8 cellular contexts compared by ENCODE assay signal in genomic region chr14:77457522-77458248, GRCh38. TPM values are rescaled to one million over a fixed set of nuclear protein-coding genes. Genes with fewer than 3 reads are reported as not detected.
DNase-seq lines count a peak whose midpoint lies in the region; ATAC-seq and TF ChIP-seq lines count a peak whose summit lies in the region.

AHSA1 (plus strand) TSS chr14:77458093; CDS start chr14:77458190, 97 bp downstream.
VIPAS39 (minus strand) TSS chr14:77457601; CDS start chr14:77454102, 3,499 bp downstream.

- H3K79me2 ChIP-seq in osteoblast (ENCODE audit: insufficient read depth, low read length) = peaks cover 65% of the 10 kb centered on the region

- no peaks in the 10 kb centered on the region for H3K9me3 ChIP-seq in osteoblast (ENCODE audit: low read depth, low read length)
- no peaks in the 10 kb centered on the region for H3K9me3 ChIP-seq in thoracic aorta

- peak; percentile 91 for ATAC-seq in HG02623 (IDR thresholded peaks at IDR 0.05; ENCODE audit: unreplicated experiment)
- peak; percentile 97 for ATAC-seq in thoracic aorta (ENCODE audit: insufficient number of reproducible peaks, low FRiP score, low read depth)

- H3K27me3 Mint-ChIP-seq in activated naive CD8-positive, alpha-beta T cell = no peaks in the 10 kb centered on the region
- H3K27me3 Mint-ChIP-seq in glutamatergic neuron (ENCODE audit: unreplicated experiment) = peaks cover 2% of the 10 kb centered on the region

- TF ChIP-seq CTCF in GM10248 (IDR thresholded peaks at IDR 0.05; ENCODE audit: control extremely low read depth, extremely low read depth, low read depth, missing control alignments) (no peak), glutamatergic neuron (IDR thresholded peaks at IDR 0.05; ENCODE audit: partially characterized antibody, unreplicated experiment) (no peak), osteoblast (IDR thresholded peaks at IDR 0.05; ENCODE audit: extremely low read depth, low read depth, low read length) (no peak), thoracic aorta (IDR thresholded peaks at IDR 0.05) (no peak)

- POLR2A ChIA-PET in GM10248 (lab: Yijun Ruan, JAX) = interaction anchor here (0.5 to 2.1 kb wide), 8 partner anchors 8 to 1241 kb away, joined by 3 to 12 read pairs (median 4); partner anchors contain the start of genes GSTZ1 and POMT2

- H3K27ac Mint-ChIP-seq in activated naive CD8-positive, alpha-beta T cell = peak within 1 kb of the TSS; percentile 100
- peak within 1 kb of the TSS; percentile 100 for H3K27ac Mint-ChIP-seq in glutamatergic neuron (ENCODE audit: unreplicated experiment)

- peaks cover 43% of the 10 kb centered on the region for H3K4me1 Mint-ChIP-seq in activated naive CD8-positive, alpha-beta T cell (ENCODE audit: low read depth)
- peaks cover 13% of the 10 kb centered on the region for H3K4me1 Mint-ChIP-seq in glutamatergic neuron (ENCODE audit: low read depth, unreplicated experiment)

- CTCF ChIA-PET in GM10248 (lab: Yijun Ruan, JAX) = interaction anchor here (1.0 to 3.8 kb wide), 7 partner anchors 15 to 94 kb away, joined by 3 to 61 read pairs (median 6); no protein-coding TSS in a partner anchor

- H3K36me3 ChIP-seq in osteoblast (ENCODE audit: insufficient read depth, low read length) = peaks cover 34% of the 10 kb centered on the region
- peaks cover 22% of the 10 kb centered on the region for H3K36me3 ChIP-seq in thoracic aorta

- H3K4me3 ChIP-seq in osteoblast (ENCODE audit: insufficient read depth, low read length) = peak within 1 kb of the TSS; percentile 85
- peak within 1 kb of the TSS; percentile 82 for H3K4me3 ChIP-seq in thoracic aorta

- peaks cover 22% of the 10 kb centered on the region for H3K36me3 Mint-ChIP-seq in activated naive CD8-positive, alpha-beta T cell
- no peaks in the 10 kb centered on the region for H3K36me3 Mint-ChIP-seq in glutamatergic neuron (ENCODE audit: unreplicated experiment)

- no peaks in the 10 kb centered on the region for H3K9me3 Mint-ChIP-seq in activated naive CD8-positive, alpha-beta T cell (ENCODE audit: low read depth)
- peaks cover 5% of the 10 kb centered on the region for H3K9me3 Mint-ChIP-seq in glutamatergic neuron (ENCODE audit: unreplicated experiment)

- peaks cover 20% of the 10 kb centered on the region for H3K4me1 ChIP-seq in osteoblast (ENCODE audit: insufficient read depth, low read length)
- peaks cover 7 to 30% of the 10 kb centered on the region in 2 donors for H3K4me1 ChIP-seq in thoracic aorta (ENCODE audit: control insufficient read depth in 1 of 2, low read depth in 2 of 2)

- peak within 1 kb of the TSS; percentile 94 for H2AFZ ChIP-seq in osteoblast (ENCODE audit: low read length)

- H3K27ac ChIP-seq in osteoblast (ENCODE audit: low read depth, low read length) = peak within 1 kb of the TSS; percentile 82
- peak within 1 kb of the TSS; percentile 88 to 95 for H3K27ac ChIP-seq in thoracic aorta

- peak within 1 kb of the TSS; percentile 97 for H3K4me2 ChIP-seq in osteoblast (ENCODE audit: insufficient read depth, low read length)

- H3K4me3 Mint-ChIP-seq in activated naive CD8-positive, alpha-beta T cell = peak within 1 kb of the TSS; percentile 100
- H3K4me3 Mint-ChIP-seq in glutamatergic neuron (ENCODE audit: unreplicated experiment) = peak within 1 kb of the TSS; percentile 100

- H3K27me3 ChIP-seq in osteoblast (ENCODE audit: insufficient read depth, low read length) (no peaks in the 10 kb centered on the region), thoracic aorta (replicated peaks; ENCODE audit: insufficient read depth) (no peaks in the 10 kb centered on the region)

- peak; percentile 92 for DNase-seq in GM10248 (ENCODE audit: extremely low spot score)
- peak; percentile 98 for DNase-seq in NCI-H1105 (lab: John Stamatoyannopoulos, UW)
- DNase-seq in SKM-1 treated with dmso at 0.1 percent for 144 hours (lab: John Stamatoyannopoulos, UW; ENCODE audit: unreplicated experiment) = peak; percentile 84
- DNase-seq in glutamatergic neuron = peak; percentile 88
- DNase-seq in osteoblast (ENCODE audit: insufficient read length, low spot score, missing footprints) = peak; percentile 94
- peak; percentile 93 for DNase-seq in thoracic aorta (ENCODE audit: low spot score)

- H4K20me1 ChIP-seq in osteoblast (ENCODE audit: insufficient read depth, low read length) = peaks cover 26% of the 10 kb centered on the region

RNA-seq across cellular contexts. Expression of gene AHSA1, which starts in this region (rescaled TPM):
- total RNA-seq in glutamatergic neuron (ENCODE audit: unreplicated experiment) (117 TPM), osteoblast (60.4 and 67.0 TPM in 2 replicates), thoracic aorta (100 to 1,000 TPM in 1 of 2 donors, 10 to 100 TPM in 1; 77.7 to 128 TPM)

RNA-seq across cellular contexts. Expression of gene VIPAS39, which starts in this region (rescaled TPM):
- 31.6 TPM for total RNA-seq in glutamatergic neuron (ENCODE audit: unreplicated experiment)
- 34.0 and 37.1 TPM in 2 replicates for total RNA-seq in osteoblast
- total RNA-seq in thoracic aorta = 10 to 100 TPM; 20.2 to 21.0 TPM

Comparison
In these comparisons a context has a peak if more than half of its experiments do, and no peak if none do; other contexts are left out.
1. Peak in every context shown above with its lines: DNase-seq, ATAC-seq, H3K4me3 ChIP-seq and H3K27ac ChIP-seq.